Comparison of ENCODE assay signal across 8 cellular contexts in the genomic region with DNA sequence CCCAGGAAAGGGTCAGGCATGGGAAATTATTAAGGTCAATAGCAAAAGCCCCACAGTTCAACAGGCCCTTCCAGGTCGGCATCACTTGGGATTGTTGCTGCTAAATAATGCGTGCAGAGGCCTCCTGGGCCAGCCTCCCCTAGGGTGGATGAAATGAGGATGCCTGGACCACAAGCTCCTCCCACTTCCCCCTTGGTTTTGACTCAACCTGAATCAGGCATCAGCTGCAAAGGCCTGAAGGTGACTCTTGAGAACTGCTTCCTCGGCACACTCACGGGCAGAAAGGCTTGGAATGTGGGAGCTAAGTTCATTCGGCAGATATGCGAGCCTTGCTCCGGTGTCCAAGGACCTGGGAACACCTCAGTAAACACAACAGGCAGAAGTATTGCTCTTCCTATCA.
DNase-seq lines count a peak whose midpoint lies in the region; ATAC-seq and TF ChIP-seq lines count a peak whose summit lies in the region.

No MANE protein-coding gene starts in this region.

- H3K27me3 Mint-ChIP-seq in CD8-positive, alpha-beta T cell (ENCODE audit: low read depth): no peaks in the 10 kb centered on the region
- no peaks in the 10 kb centered on the region for H3K27me3 Mint-ChIP-seq in activated CD4-positive, alpha-beta memory T cell treated with anti-CD3 and anti-CD28 coated beads, Interleukin-2, amount 10 ng/mL, durations not matched to agents 7 days and 5 days
- no peaks in the 10 kb centered on the region for H3K27me3 Mint-ChIP-seq in stimulated activated naive B cell treated with anti-CD40 and anti-IgM and Interleukin-4, amounts not matched to agents 10 μg/mL and 1 μg/mL and 100 μg/mL, for 72 hours

- no peak overlapping the region for H3K9ac ChIP-seq in neuronal stem cell (ENCODE audit: low read depth, low read length, poor library complexity)

- H3K36me3 ChIP-seq in CD8-positive, alpha-beta T cell (ENCODE audit: insufficient read depth, low read length): no peaks in the 10 kb centered on the region
- no peaks in the 10 kb centered on the region for H3K36me3 ChIP-seq in KOPT-K1 (ENCODE audit: insufficient read depth, low read length)
- H3K36me3 ChIP-seq in neuronal stem cell (replicated peaks in 1 of 2; ENCODE audit: control insufficient read depth in 2 of 2, insufficient read depth in 2 of 2, low read length in 2 of 2): no peaks in the 10 kb centered on the region

- H2BK120ac ChIP-seq in neuronal stem cell (ENCODE audit: low read depth, low read length): no peak overlapping the region

- H3K79me1 ChIP-seq in neuronal stem cell (ENCODE audit: low read depth, low read length): no peaks in the 10 kb centered on the region

- peak overlapping the region; percentile 61 for H3K4me3 Mint-ChIP-seq in CD8-positive, alpha-beta T cell
- peak overlapping the region; percentile 66 for H3K4me3 Mint-ChIP-seq in activated CD4-positive, alpha-beta memory T cell treated with anti-CD3 and anti-CD28 coated beads, Interleukin-2, amount 10 ng/mL, durations not matched to agents 7 days and 5 days
- peak overlapping the region; percentile 58 to 71 for H3K4me3 Mint-ChIP-seq in stimulated activated naive B cell treated with anti-CD40 and anti-IgM and Interleukin-4, amounts not matched to agents 10 μg/mL and 1 μg/mL and 100 μg/mL, for 72 hours

- no peak for TF ChIP-seq CTCF in CD8-positive, alpha-beta T cell (IDR thresholded peaks at IDR 0.05)
- TF ChIP-seq CTCF in fibroblast of pulmonary artery (IDR thresholded peaks at IDR 0.05; ENCODE audit: low read length, missing control alignments): no peak

- peak; percentile 37 for ATAC-seq in CD8-positive, alpha-beta T cell
- ATAC-seq in GM21423 (IDR thresholded peaks at IDR 0.05; ENCODE audit: unreplicated experiment): peak; percentile 45
- peak; percentile 46 to 49 for ATAC-seq in stimulated activated naive B cell treated with anti-CD40 and anti-IgM and Interleukin-4, amounts not matched to agents 10 μg/mL and 1 μg/mL and 100 μg/mL, for 72 hours (replicated peaks)

- H4K8ac ChIP-seq in neuronal stem cell (ENCODE audit: low read depth, low read length): no peak overlapping the region

- H3K4me3 ChIP-seq in CD8-positive, alpha-beta T cell (ENCODE audit: low read depth, low read length): no peak overlapping the region
- no peak overlapping the region for H3K4me3 ChIP-seq in fibroblast of pulmonary artery (replicated peaks; ENCODE audit: low read depth, low read length)
- no peak overlapping the region for H3K4me3 ChIP-seq in neuronal stem cell (ENCODE audit: low read length in 2 of 2)

- peaks cover 91% of the 10 kb centered on the region for H3K4me1 ChIP-seq in CD8-positive, alpha-beta T cell (ENCODE audit: insufficient read depth, low read length)
- peaks cover 0 to 9% of the 10 kb centered on the region in 2 donors for H3K4me1 ChIP-seq in neuronal stem cell (ENCODE audit: control insufficient read depth in 2 of 2, insufficient read depth in 1 of 2, low read depth in 1 of 2, low read length in 2 of 2)

- WGBS in neuronal stem cell (ENCODE audit: extremely low coverage in 2 of 2, insufficient read length in 2 of 2, insufficient replicate concordance in 1 of 2), 2 donors: no CpG with 5 or more reads among the region's 7 CpGs

- H3K18ac ChIP-seq in neuronal stem cell (ENCODE audit: low read length): no peak overlapping the region

- H3K23ac ChIP-seq in neuronal stem cell (ENCODE audit: low read depth, low read length, poor library complexity): no peak overlapping the region

- no peak overlapping the region for H2BK5ac ChIP-seq in neuronal stem cell (ENCODE audit: low read length)

- H3K4me1 Mint-ChIP-seq in CD8-positive, alpha-beta T cell (ENCODE audit: low read depth): peaks cover 91% of the 10 kb centered on the region
- peaks cover 95% of the 10 kb centered on the region for H3K4me1 Mint-ChIP-seq in activated CD4-positive, alpha-beta memory T cell treated with anti-CD3 and anti-CD28 coated beads, Interleukin-2, amount 10 ng/mL, durations not matched to agents 7 days and 5 days
- peaks cover 50 to 82% of the 10 kb centered on the region in 2 donors for H3K4me1 Mint-ChIP-seq in stimulated activated naive B cell treated with anti-CD40 and anti-IgM and Interleukin-4, amounts not matched to agents 10 μg/mL and 1 μg/mL and 100 μg/mL, for 72 hours

- H3K4ac ChIP-seq in neuronal stem cell (ENCODE audit: low read length): no peak overlapping the region

- no peaks in the 10 kb centered on the region for H3K27me3 ChIP-seq in CD8-positive, alpha-beta T cell (ENCODE audit: insufficient read depth, low read length)
- H3K27me3 ChIP-seq in neuronal stem cell (ENCODE audit: control insufficient read depth in 3 of 3, insufficient read depth in 3 of 3, low read depth in 1 of 3, low read length in 3 of 3): no peaks in the 10 kb centered on the region

- H4K91ac ChIP-seq in neuronal stem cell (ENCODE audit: low read depth, low read length, poor library complexity): no peak overlapping the region

- CTCF ChIA-PET in CD8-positive, alpha-beta T cell (lab: Charles Lee): interaction anchor here (0.7 to 3.4 kb wide), 13 partner anchors 8 to 149 kb away, joined by 3 to 20 read pairs (median 5); partner anchors contain the start of gene MBP
- CTCF ChIA-PET in activated CD4-positive, alpha-beta memory T cell treated with anti-CD3 and anti-CD28 coated beads, Interleukin-2, amount 10 ng/mL, durations not matched to agents 7 days and 5 days (lab: Charles Lee): interaction anchor here (0.5 to 2.6 kb wide), 12 partner anchors 9 to 339 kb away, joined by 3 to 21 read pairs (median 5); no protein-coding TSS in a partner anchor

- intact Hi-C loops in CD8-positive, alpha-beta T cell (cut with DNase I, micrococcal nuclease): loop anchor here (1.0 to 10.0 kb wide), 6 partner anchors 8 to 1851 kb away; partner anchors contain the start of genes TSHZ1 (in 1 of the 2), ZNF236 (in 1 of the 2) and ZNF516 (in 1 of the 2)

- no peak overlapping the region for H2AK5ac ChIP-seq in neuronal stem cell (ENCODE audit: low read depth, low read length)

- H2BK15ac ChIP-seq in neuronal stem cell (ENCODE audit: low read length): no peak overlapping the region

- POLR2A ChIA-PET in CD8-positive, alpha-beta T cell (lab: Charles Lee): interaction anchor here (0.9 to 4.1 kb wide), 13 partner anchors 9 to 68 kb away, joined by 3 to 24 read pairs (median 4); partner anchors contain the start of gene MBP
- POLR2A ChIA-PET in activated CD4-positive, alpha-beta memory T cell treated with anti-CD3 and anti-CD28 coated beads, Interleukin-2, amount 10 ng/mL, durations not matched to agents 7 days and 5 days (lab: Charles Lee): interaction anchor here (0.9 to 15.2 kb wide), 17 partner anchors 9 to 342 kb away, joined by 3 to 437 read pairs (median 6); partner anchors contain the start of genes MBP and ZNF236

- no peak overlapping the region for H3K4me2 ChIP-seq in neuronal stem cell (ENCODE audit: insufficient read depth, low read length, poor library complexity, severe bottlenecking)

- no peak overlapping the region for H2AFZ ChIP-seq in neuronal stem cell (ENCODE audit: low read length)

- no peaks in the 10 kb centered on the region for H3K9me3 Mint-ChIP-seq in CD8-positive, alpha-beta T cell
- no peaks in the 10 kb centered on the region for H3K9me3 Mint-ChIP-seq in activated CD4-positive, alpha-beta memory T cell treated with anti-CD3 and anti-CD28 coated beads, Interleukin-2, amount 10 ng/mL, durations not matched to agents 7 days and 5 days
- H3K9me3 Mint-ChIP-seq in stimulated activated naive B cell treated with anti-CD40 and anti-IgM and Interleukin-4, amounts not matched to agents 10 μg/mL and 1 μg/mL and 100 μg/mL, for 72 hours: peaks cover 0 to 7% of the 10 kb centered on the region in 2 donors

- H3K27ac Mint-ChIP-seq in CD8-positive, alpha-beta T cell: peak overlapping the region; percentile 99
- H3K27ac Mint-ChIP-seq in activated CD4-positive, alpha-beta memory T cell treated with anti-CD3 and anti-CD28 coated beads, Interleukin-2, amount 10 ng/mL, durations not matched to agents 7 days and 5 days: peak overlapping the region; percentile 99
- peak overlapping the region; percentile 99 for H3K27ac Mint-ChIP-seq in stimulated activated naive B cell treated with anti-CD40 and anti-IgM and Interleukin-4, amounts not matched to agents 10 μg/mL and 1 μg/mL and 100 μg/mL, for 72 hours

- no peaks in the 10 kb centered on the region for H3K9me3 ChIP-seq in CD8-positive, alpha-beta T cell (ENCODE audit: low read length)
- H3K9me3 ChIP-seq in KOPT-K1 (ENCODE audit: insufficient read depth, low read length, poor library complexity, severe bottlenecking) (no peaks in the 10 kb centered on the region), neuronal stem cell (replicated peaks in 1 of 2; ENCODE audit: control insufficient read depth in 2 of 2, insufficient read depth in 1 of 2, low read depth in 1 of 2, low read length in 2 of 2) (no peaks in the 10 kb centered on the region)

- no peak overlapping the region for H3K14ac ChIP-seq in neuronal stem cell (ENCODE audit: low read length)

- H2BK12ac ChIP-seq in neuronal stem cell (ENCODE audit: low read length): no peak overlapping the region

- DNase-seq in CD8-positive, alpha-beta T cell: peak in 6 of 7 experiments; percentile 65 to 84 (median 75)
- DNase-seq in activated CD4-positive, alpha-beta memory T cell treated with anti-CD3 and anti-CD28 coated beads, Interleukin-2, amount 10 ng/mL, durations not matched to agents 7 days and 5 days: peak; percentile 91
- DNase-seq in fibroblast of pulmonary artery (ENCODE audit: low read depth): peak; percentile 63
- peak; percentile 81 for DNase-seq in stimulated activated naive B cell treated with anti-CD40 and anti-IgM and Interleukin-4, amounts not matched to agents 10 μg/mL and 1 μg/mL and 100 μg/mL, for 72 hours
- DNase-seq in neuronal stem cell (ENCODE audit: low spot score): no peak
- no peak for DNase-seq in NCI-H1092 (lab: John Stamatoyannopoulos, UW)

- peak overlapping the region; percentile 80 for H3K27ac ChIP-seq in CD8-positive, alpha-beta T cell (ENCODE audit: low read depth, low read length)
- H3K27ac ChIP-seq in KOPT-K1 (ENCODE audit: low read depth, low read length, poor library complexity, severe bottlenecking) (peak overlapping the region; percentile 60), neuronal stem cell (replicated peaks; ENCODE audit: low read length) (no peak overlapping the region)

- peaks cover 37% of the 10 kb centered on the region for H3K36me3 Mint-ChIP-seq in CD8-positive, alpha-beta T cell
- peaks cover 74% of the 10 kb centered on the region for H3K36me3 Mint-ChIP-seq in activated CD4-positive, alpha-beta memory T cell treated with anti-CD3 and anti-CD28 coated beads, Interleukin-2, amount 10 ng/mL, durations not matched to agents 7 days and 5 days (ENCODE audit: low read depth)
- peaks cover 56 to 67% of the 10 kb centered on the region in 2 donors for H3K36me3 Mint-ChIP-seq in stimulated activated naive B cell treated with anti-CD40 and anti-IgM and Interleukin-4, amounts not matched to agents 10 μg/mL and 1 μg/mL and 100 μg/mL, for 72 hours

Comparison
In these comparisons a context has a peak if more than half of its experiments do, and no peak if none do; other contexts are left out.
1. DNase-seq: peak in CD8-positive, alpha-beta T cell (6 of 7), activated CD4-positive, alpha-beta memory T cell treated with anti-CD3 and anti-CD28 coated beads, Interleukin-2, amount 10 ng/mL, durations not matched to agents 7 days and 5 days (single experiment), fibroblast of pulmonary artery (single experiment) and stimulated activated naive B cell treated with anti-CD40 and anti-IgM and Interleukin-4, amounts not matched to agents 10 μg/mL and 1 μg/mL and 100 μg/mL, for 72 hours (single experiment); none in neuronal stem cell (single experiment) and NCI-H1092 (single experiment).
2. Peak in every context shown above with its lines, with median percentiles within 50 percentile points of each other: ATAC-seq, H3K27ac Mint-ChIP-seq and H3K4me3 Mint-ChIP-seq.